ENCODE assay signal across 8 cellular contexts in genomic region chr15:92884459-92884812, GRCh38. TPM values are rescaled to one million over a fixed set of nuclear protein-coding genes. Genes with fewer than 3 reads are reported as not detected.
DNase-seq lines count a peak whose midpoint lies in the region; ATAC-seq and TF ChIP-seq lines count a peak whose summit lies in the region.

No MANE protein-coding gene starts in this region.

- WGBS in right lobe of liver (ENCODE audit: insufficient coverage, low coverage, low lambda C conversion rate, missing lambda C conversion rate): under 1% methylated on average over 5 of the region's 5 CpGs
- WGBS in tibial nerve, 2 donors: 2 to 3% methylated on average over 5 of the region's 5 CpGs

- in situ Hi-C loops in astrocyte of the spinal cord (cut with HindIII; ENCODE audit: low sequenced_read_pairs): no loop called here

- TF ChIP-seq POLR2A in right lobe of liver (IDR thresholded peaks at IDR 0.05) (no peak), tibial nerve (IDR thresholded peaks at IDR 0.05) (no peak)

- intact Hi-C loops in activated naive CD4-positive, alpha-beta T cell treated with anti-CD3 and anti-CD28 coated beads for 36 hours (cut with micrococcal nuclease): no loop called here
- intact Hi-C loops in right lobe of liver (cut with DNase I): no loop called here

- H3K4me3 ChIP-seq in astrocyte of the spinal cord (ENCODE audit: low read depth, low read length): peak overlapping the region; percentile 84
- H3K4me3 ChIP-seq in right lobe of liver: peak overlapping the region; percentile 68 to 82 (median 76)
- H3K4me3 ChIP-seq in tibial nerve: peak overlapping the region; percentile 71 to 95 (median 88)

- CTCF ChIA-PET in activated naive CD4-positive, alpha-beta T cell treated with anti-CD3 and anti-CD28 coated beads for 36 hours (lab: Charles Lee): interaction anchor here (0.9 to 5.1 kb wide), 8 partner anchors 17 to 76 kb away, joined by 3 to 48 read pairs (median 4); partner anchors contain the start of gene CHD2

- peak in 1 of 2 donors; percentile 5 for TF ChIP-seq EP300 in tibial nerve (IDR thresholded peaks at IDR 0.05)

- H3K9me3 ChIP-seq in right lobe of liver: no peaks in the 10 kb centered on the region
- no peaks in the 10 kb centered on the region for H3K9me3 ChIP-seq in tibial nerve

- no peaks in the 10 kb centered on the region for H3K27me3 ChIP-seq in right lobe of liver
- H3K27me3 ChIP-seq in tibial nerve: no peaks in the 10 kb centered on the region

- H3K27me3 Mint-ChIP-seq in activated naive CD4-positive, alpha-beta T cell treated with anti-CD3 and anti-CD28 coated beads for 36 hours (ENCODE audit: low read depth): no peaks in the 10 kb centered on the region

- DNase-seq in activated naive CD4-positive, alpha-beta T cell treated with anti-CD3 and anti-CD28 coated beads for 36 hours: no peak
- no peak for DNase-seq in activated naive CD4-positive, alpha-beta T cell treated with Interleukin-2 at 50 U/mL for 16 hours
- no peak for DNase-seq in astrocyte of the spinal cord (ENCODE audit: low read depth, low spot score)
- DNase-seq in right lobe of liver: no peak
- no peak for DNase-seq in tibial nerve (ENCODE audit: low spot score in 2 of 2)
- no peak for DNase-seq in NCI-H1436 (lab: John Stamatoyannopoulos, UW)
- DNase-seq in cerebellum (ENCODE audit: low spot score): no peak

- H3K36me3 Mint-ChIP-seq in activated naive CD4-positive, alpha-beta T cell treated with anti-CD3 and anti-CD28 coated beads for 36 hours (ENCODE audit: low read depth): peaks cover 52% of the 10 kb centered on the region

- peak overlapping the region; percentile 99 for H3K27ac Mint-ChIP-seq in activated naive CD4-positive, alpha-beta T cell treated with anti-CD3 and anti-CD28 coated beads for 36 hours

- TF ChIP-seq CTCF in astrocyte of the spinal cord (IDR thresholded peaks at IDR 0.05; ENCODE audit: low read depth, low read length) (no peak), right lobe of liver (IDR thresholded peaks at IDR 0.05) (no peak), tibial nerve (IDR thresholded peaks at IDR 0.05) (no peak)

- H3K4me3 Mint-ChIP-seq in activated naive CD4-positive, alpha-beta T cell treated with anti-CD3 and anti-CD28 coated beads for 36 hours: peak overlapping the region; percentile 94

- peak overlapping the region; percentile 99 to 100 (median 99) for H3K27ac ChIP-seq in right lobe of liver
- peak overlapping the region; percentile 100 for H3K27ac ChIP-seq in tibial nerve

- H3K4me1 ChIP-seq in right lobe of liver (peaks cover 0 to 36% (median 4%) of the 10 kb centered on the region in 4 donors), tibial nerve (peaks cover 0 to 50% (median 21%) of the 10 kb centered on the region in 4 donors)

- ATAC-seq in right lobe of liver: no peak
- ATAC-seq in GM21447 (IDR thresholded peaks at IDR 0.05; ENCODE audit: unreplicated experiment): no peak

- H3K9me3 Mint-ChIP-seq in activated naive CD4-positive, alpha-beta T cell treated with anti-CD3 and anti-CD28 coated beads for 36 hours: no peaks in the 10 kb centered on the region

- H3K36me3 ChIP-seq in right lobe of liver: peaks cover 0 to 36% (median 6%) of the 10 kb centered on the region in 4 donors
- H3K36me3 ChIP-seq in tibial nerve: peaks cover 0 to 13% (median 0%) of the 10 kb centered on the region in 3 donors

- peaks cover 48% of the 10 kb centered on the region for H3K4me1 Mint-ChIP-seq in activated naive CD4-positive, alpha-beta T cell treated with anti-CD3 and anti-CD28 coated beads for 36 hours (ENCODE audit: low read depth)

RNA-seq across cellular contexts. Expression of gene CHD2, which starts 15.7 kb away (rescaled TPM):
- total RNA-seq in activated naive CD4-positive, alpha-beta T cell treated with anti-CD3 and anti-CD28 coated beads for 36 hours: 100 to 1,000 TPM; 164 to 185 TPM
- total RNA-seq in right lobe of liver: 10 to 100 TPM; 41.4 to 65.0 (median 56.6) TPM
- 100 to 1,000 TPM in 2 of 4 donors, 10 to 100 TPM in 2; 96.5 to 133 (median 102) TPM for total RNA-seq in tibial nerve
- total RNA-seq in cerebellum: 198 TPM
